8 cellular contexts compared by ENCODE assay signal in the genomic region with DNA sequence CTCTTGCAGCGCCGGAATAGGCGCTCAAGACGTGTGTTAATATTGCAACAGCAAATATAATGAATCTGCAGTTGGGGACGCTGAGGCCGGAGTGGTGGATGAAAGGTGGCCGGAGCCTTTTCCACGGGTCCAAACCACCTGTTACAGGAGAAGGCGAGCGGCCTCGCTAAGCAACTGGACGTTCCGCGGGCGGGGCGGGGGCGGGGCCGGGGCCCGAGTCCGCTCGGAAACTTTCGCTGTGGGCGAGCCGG. TPM values are rescaled to one million over a fixed set of nuclear protein-coding genes. Genes with fewer than 3 reads are reported as not detected.
A peak's percentile ranks its signal among the peaks of the same experiment; 100 is the strongest.
DNase-seq lines count a peak whose midpoint lies in the region; ATAC-seq and TF ChIP-seq lines count a peak whose summit lies in the region.

No MANE protein-coding gene starts in this region.

- H3K27me3 ChIP-seq in iPS-20b (ENCODE audit: insufficient read depth, low read length) (peaks cover 12% of the 10 kb centered on the region; the same call in 1 of the 2 replicates), thymus (ENCODE audit: control insufficient read depth, insufficient read depth) (peaks cover 16% of the 10 kb centered on the region), foreskin keratinocyte (peaks cover 4% of the 10 kb centered on the region)

- H3K4me3 ChIP-seq in iPS-20b (ENCODE audit: low read length) = peak overlapping the region; percentile 69
- H3K4me3 ChIP-seq in thymus (ENCODE audit: low read length) = peak overlapping the region; percentile 75

- H3K9me3 ChIP-seq in iPS-20b (ENCODE audit: insufficient read depth, low read depth, low read length) = no peaks in the 10 kb centered on the region
- H3K9me3 ChIP-seq in thymus (ENCODE audit: control insufficient read depth) = no peaks in the 10 kb centered on the region

- WGBS in thymus = 4% methylated on average over 24 of the region's 24 CpGs

- no peak for TF ChIP-seq CTCF in activated CD8-positive, alpha-beta T cell treated with anti-CD3 and anti-CD28 coated beads for 36 hours (IDR thresholded peaks at IDR 0.05)
- no peak for TF ChIP-seq CTCF in foreskin keratinocyte (conservative IDR thresholded peaks at IDR 0.05)

- POLR2A ChIA-PET in activated CD8-positive, alpha-beta T cell treated with anti-CD3 and anti-CD28 coated beads for 36 hours (lab: Charles Lee) = interaction anchor here (1.7 kb wide), 1 partner anchor 9 kb away, joined by 7 read pairs; no protein-coding TSS in a partner anchor

- H3K27me3 Mint-ChIP-seq in activated naive CD4-positive, alpha-beta T cell treated with anti-CD3 and anti-CD28 coated beads, Interleukin-2, amount 50 U/mL, for 24 hours = no peaks in the 10 kb centered on the region
- H3K27me3 Mint-ChIP-seq in activated CD8-positive, alpha-beta T cell treated with anti-CD3 and anti-CD28 coated beads for 36 hours = peaks cover 9% of the 10 kb centered on the region

- peak overlapping the region; percentile 84 for H3K4me3 Mint-ChIP-seq in activated naive CD4-positive, alpha-beta T cell treated with anti-CD3 and anti-CD28 coated beads, Interleukin-2, amount 50 U/mL, for 24 hours
- H3K4me3 Mint-ChIP-seq in activated CD8-positive, alpha-beta T cell treated with anti-CD3 and anti-CD28 coated beads for 36 hours = peak overlapping the region; percentile 73

- CTCF ChIA-PET in activated CD8-positive, alpha-beta T cell treated with anti-CD3 and anti-CD28 coated beads for 36 hours (lab: Charles Lee) = interaction anchor here (1.2 to 5.8 kb wide), 4 partner anchors 9 to 62 kb away, joined by 3 to 40 read pairs (median 16); no protein-coding TSS in a partner anchor

- DNase-seq in activated naive CD4-positive, alpha-beta T cell treated with anti-CD3 and anti-CD28 coated beads, Interleukin-2, amount 50 U/mL, for 16 hours = no peak
- DNase-seq in activated CD8-positive, alpha-beta T cell treated with anti-CD3 and anti-CD28 coated beads for 36 hours = no peak
- DNase-seq in glomerular visceral epithelial cell (ENCODE audit: extremely low spot score) = no peak
- DNase-seq in MV-4-11 (lab: John Stamatoyannopoulos, UW) = no peak
- no peak for DNase-seq in foreskin keratinocyte

- intact Hi-C loops in activated CD8-positive, alpha-beta T cell treated with anti-CD3 and anti-CD28 coated beads for 36 hours (cut with micrococcal nuclease) = no loop called here

- peak overlapping the region; percentile 32; the same call in 1 of the 2 replicates for H3K9ac ChIP-seq in iPS-20b (ENCODE audit: low read depth, low read length)

- H3K27ac ChIP-seq in iPS-20b (ENCODE audit: low read length) (no peak overlapping the region), thymus (ENCODE audit: low read depth) (no peak overlapping the region), foreskin keratinocyte (no peak overlapping the region)

- H3K9me3 Mint-ChIP-seq in activated naive CD4-positive, alpha-beta T cell treated with anti-CD3 and anti-CD28 coated beads, Interleukin-2, amount 50 U/mL, for 24 hours = no peaks in the 10 kb centered on the region
- no peaks in the 10 kb centered on the region for H3K9me3 Mint-ChIP-seq in activated CD8-positive, alpha-beta T cell treated with anti-CD3 and anti-CD28 coated beads for 36 hours

- H3K4me1 Mint-ChIP-seq in activated naive CD4-positive, alpha-beta T cell treated with anti-CD3 and anti-CD28 coated beads, Interleukin-2, amount 50 U/mL, for 24 hours = peaks cover 16% of the 10 kb centered on the region
- H3K4me1 Mint-ChIP-seq in activated CD8-positive, alpha-beta T cell treated with anti-CD3 and anti-CD28 coated beads for 36 hours (ENCODE audit: low read depth) = peaks cover 18% of the 10 kb centered on the region

- no peak for ATAC-seq in activated CD8-positive, alpha-beta T cell treated with anti-CD3 and anti-CD28 coated beads for 36 hours
- ATAC-seq in foreskin keratinocyte = no peak

- no peaks in the 10 kb centered on the region for H3K36me3 Mint-ChIP-seq in activated naive CD4-positive, alpha-beta T cell treated with anti-CD3 and anti-CD28 coated beads, Interleukin-2, amount 50 U/mL, for 24 hours
- no peaks in the 10 kb centered on the region for H3K36me3 Mint-ChIP-seq in activated CD8-positive, alpha-beta T cell treated with anti-CD3 and anti-CD28 coated beads for 36 hours (ENCODE audit: low read depth)

- H3K27ac Mint-ChIP-seq in activated naive CD4-positive, alpha-beta T cell treated with anti-CD3 and anti-CD28 coated beads, Interleukin-2, amount 50 U/mL, for 24 hours = no peak overlapping the region
- no peak overlapping the region for H3K27ac Mint-ChIP-seq in activated CD8-positive, alpha-beta T cell treated with anti-CD3 and anti-CD28 coated beads for 36 hours

- no peaks in the 10 kb centered on the region for H3K36me3 ChIP-seq in iPS-20b (ENCODE audit: insufficient read depth, low read depth, low read length)
- H3K36me3 ChIP-seq in thymus (ENCODE audit: control insufficient read depth, insufficient read depth) = no peaks in the 10 kb centered on the region

- H3K4me1 ChIP-seq in iPS-20b (ENCODE audit: insufficient read depth, low read length) (peaks cover 11% of the 10 kb centered on the region; the same call in 1 of the 2 replicates), thymus (ENCODE audit: control insufficient read depth, insufficient read depth, low read length) (no peaks in the 10 kb centered on the region), foreskin keratinocyte (no peaks in the 10 kb centered on the region)

RNA-seq across cellular contexts. Expression of a gene that starts 0.3 kb away (rescaled TPM):
- total RNA-seq in activated CD8-positive, alpha-beta T cell treated with anti-CD3 and anti-CD28 coated beads for 36 hours = 1 to 10 TPM; 1.8 to 2.8 TPM
- polyA plus RNA-seq in thymus (5.1 TPM), foreskin keratinocyte (9.7 and 10.8 TPM in 2 replicates)
- total RNA-seq in foreskin keratinocyte = 9.8 and 11.0 TPM in 2 replicates
